ENCODE assay signal across 8 cellular contexts in the genomic region with DNA sequence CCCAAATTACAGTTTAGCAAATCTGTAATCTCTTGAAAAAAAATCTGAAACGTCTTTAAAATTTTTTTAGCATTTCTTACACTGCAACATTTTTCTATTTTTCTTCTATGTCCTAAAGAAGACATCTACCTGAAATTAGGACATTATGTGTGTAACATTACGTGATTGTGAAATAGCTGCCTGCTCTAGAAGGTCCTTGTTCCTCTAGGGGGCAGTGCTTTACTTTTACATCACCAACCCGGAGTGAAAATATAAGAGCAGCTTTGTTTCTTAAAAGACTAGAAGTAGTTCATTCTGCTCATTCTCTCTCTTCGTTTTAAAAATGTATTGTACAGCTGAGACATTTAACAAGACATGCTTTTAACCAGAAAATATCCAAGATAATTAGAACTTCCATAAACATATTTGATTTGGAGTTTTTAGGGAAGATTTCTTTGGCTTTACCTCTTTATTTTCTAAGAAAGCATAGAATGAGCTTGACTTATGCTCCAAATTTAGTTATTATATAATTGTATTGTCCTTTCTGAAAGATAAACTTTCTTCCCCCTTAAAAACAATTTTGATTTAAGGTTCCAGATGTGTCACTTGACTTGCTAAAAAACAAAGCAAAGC.
DNase-seq lines count a peak whose midpoint lies in the region; ATAC-seq, FAIRE-seq and TF ChIP-seq lines count a peak whose summit lies in the region.

No MANE protein-coding gene starts in this region.

- peak; percentile 87 for FAIRE-seq in TTC549 (lab: Jason Lieb, UNC)

- H3K4me1 Mint-ChIP-seq in nephron progenitor cell: no peaks in the 10 kb centered on the region

- ATAC-seq in GM18867 (IDR thresholded peaks at IDR 0.05; ENCODE audit: unreplicated experiment) (peak; percentile 98), HG03060 (IDR thresholded peaks at IDR 0.05; ENCODE audit: low read depth, unreplicated experiment) (peak; percentile 91), GM18520 (IDR thresholded peaks at IDR 0.05; ENCODE audit: unreplicated experiment) (no peak)

- no peak overlapping the region for H3K4me3 Mint-ChIP-seq in nephron progenitor cell

- no peak overlapping the region for H3K27ac Mint-ChIP-seq in nephron progenitor cell

- H3K9me3 Mint-ChIP-seq in nephron progenitor cell: peaks cover 17% of the 10 kb centered on the region

- peak; percentile 74 for TF ChIP-seq CTCF in nephron progenitor cell (IDR thresholded peaks at IDR 0.05)

- DNase-seq in COR-L47 (lab: John Stamatoyannopoulos, UW) (peak; percentile 51), NCI-H2029 (lab: John Stamatoyannopoulos, UW) (peak; percentile 38), fibroblast of peridontal ligament (ENCODE audit: extremely low read depth) (peak; percentile 92), nephron progenitor cell (peak; percentile 25)

- H3K27me3 Mint-ChIP-seq in nephron progenitor cell (ENCODE audit: low read depth, poor library complexity): no peaks in the 10 kb centered on the region

- no peaks in the 10 kb centered on the region for H3K36me3 Mint-ChIP-seq in nephron progenitor cell (ENCODE audit: low read depth)

Comparison
In these comparisons a context has a peak if more than half of its experiments do, and no peak if none do; other contexts are left out.
1. DNase-seq: peak in every context shown above with its lines; median percentile 92 in fibroblast of peridontal ligament; 51 in COR-L47; 38 in NCI-H2029; 25 in nephron progenitor cell.